ENCODE assay signal across 9 cellular contexts in the genomic region with DNA sequence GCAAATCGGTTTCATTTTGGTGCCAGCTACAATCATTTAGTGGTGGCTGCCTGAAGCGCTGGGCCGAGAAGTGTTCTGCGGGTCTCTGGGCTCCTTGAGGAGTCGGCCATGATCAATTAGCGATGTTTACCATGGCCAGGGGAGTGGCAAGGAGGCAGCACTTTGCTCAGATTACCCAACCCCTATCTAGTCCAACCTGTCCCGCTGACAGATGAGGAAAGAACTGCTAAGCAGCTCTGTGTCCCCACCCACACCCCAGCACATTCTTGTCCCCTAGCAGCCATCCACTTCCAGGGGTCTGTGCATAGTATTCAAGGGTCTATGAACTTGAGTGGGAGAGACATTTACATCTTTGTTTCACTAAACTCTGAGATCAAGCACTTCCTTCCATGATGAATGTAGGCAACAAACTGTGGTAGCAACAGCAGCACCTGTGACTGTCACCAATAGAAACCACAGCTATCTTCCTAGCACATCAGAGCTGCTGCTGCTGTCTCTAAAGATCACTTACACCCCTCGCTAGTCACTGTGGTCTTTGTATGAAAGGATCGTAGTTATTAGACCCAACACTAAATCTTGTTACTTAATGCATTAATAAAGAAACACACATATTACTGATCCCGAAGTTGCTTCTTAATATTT.
DNase-seq lines count a peak whose midpoint lies in the region; ATAC-seq and TF ChIP-seq lines count a peak whose summit lies in the region.
"Had no signal": no experiment of that assay in that cellular context is flagged by ENCODE, and none has a peak within 500 bp of the region (broad histone marks: within the 10 kb centered on the region; RNA-seq: fewer than 3 reads in every experiment).

No MANE protein-coding gene starts in this region.

- H3K4me3 Mint-ChIP-seq in central memory CD8-positive, alpha-beta T cell: peak overlapping the region; percentile 37
- no peak overlapping the region for H3K4me3 Mint-ChIP-seq in stimulated activated naive B cell treated with anti-CD40 and anti-IgM and Interleukin-4, amounts not matched to agents 10 μg/mL and 1 μg/mL and 100 μg/mL, for 72 hours
- no peak overlapping the region for H3K4me3 Mint-ChIP-seq in endothelial cell (ENCODE audit: unreplicated experiment)

- no peaks in the 10 kb centered on the region for H3K36me3 Mint-ChIP-seq in central memory CD8-positive, alpha-beta T cell (ENCODE audit: insufficient read depth)
- H3K36me3 Mint-ChIP-seq in stimulated activated naive B cell treated with anti-CD40 and anti-IgM and Interleukin-4, amounts not matched to agents 10 μg/mL and 1 μg/mL and 100 μg/mL, for 72 hours: no peaks in the 10 kb centered on the region
- no peaks in the 10 kb centered on the region for H3K36me3 Mint-ChIP-seq in endothelial cell (ENCODE audit: low read depth, unreplicated experiment)

- no peak for TF ChIP-seq CTCF in endothelial cell (IDR thresholded peaks at IDR 0.05; ENCODE audit: unreplicated experiment)

- H3K27ac Mint-ChIP-seq in central memory CD8-positive, alpha-beta T cell (ENCODE audit: low read depth): peak overlapping the region; percentile 80
- no peak overlapping the region for H3K27ac Mint-ChIP-seq in stimulated activated naive B cell treated with anti-CD40 and anti-IgM and Interleukin-4, amounts not matched to agents 10 μg/mL and 1 μg/mL and 100 μg/mL, for 72 hours
- no peak overlapping the region for H3K27ac Mint-ChIP-seq in endothelial cell (ENCODE audit: unreplicated experiment)

- no peaks in the 10 kb centered on the region for H3K27me3 Mint-ChIP-seq in central memory CD8-positive, alpha-beta T cell
- peaks cover 0 to 15% of the 10 kb centered on the region in 2 donors for H3K27me3 Mint-ChIP-seq in stimulated activated naive B cell treated with anti-CD40 and anti-IgM and Interleukin-4, amounts not matched to agents 10 μg/mL and 1 μg/mL and 100 μg/mL, for 72 hours
- no peaks in the 10 kb centered on the region for H3K27me3 Mint-ChIP-seq in endothelial cell (ENCODE audit: unreplicated experiment)

- peaks cover 18% of the 10 kb centered on the region for H3K4me1 Mint-ChIP-seq in central memory CD8-positive, alpha-beta T cell
- H3K4me1 Mint-ChIP-seq in stimulated activated naive B cell treated with anti-CD40 and anti-IgM and Interleukin-4, amounts not matched to agents 10 μg/mL and 1 μg/mL and 100 μg/mL, for 72 hours: peaks cover 1% of the 10 kb centered on the region in 2 donors
- H3K4me1 Mint-ChIP-seq in endothelial cell (ENCODE audit: unreplicated experiment): no peaks in the 10 kb centered on the region

- DNase-seq in activated T-cell treated with anti-CD3 and anti-CD28 coated beads for 24 hours (ENCODE audit: low read depth): peak; percentile 0
- DNase-seq in activated T-cell treated with anti-CD3 and anti-CD28 coated beads for 4 hours: no peak
- peak; percentile 4 for DNase-seq in activated CD4-positive, alpha-beta T cell treated with anti-CD3 and anti-CD28 coated beads, Interleukin-2, amount 50 U/mL, for 1 hour
- no peak for DNase-seq in central memory CD8-positive, alpha-beta T cell (ENCODE audit: low spot score in 2 of 2)
- no peak for DNase-seq in stimulated activated naive B cell treated with anti-CD40 and anti-IgM and Interleukin-4, amounts not matched to agents 10 μg/mL and 1 μg/mL and 100 μg/mL, for 72 hours
- DNase-seq in endothelial cell (ENCODE audit: low spot score): no peak
- no peak for DNase-seq in SW480 (ENCODE audit: low spot score)
- no peak for DNase-seq in NOMO-1 treated with DMSO at 0.1 percent for 48 hours (lab: John Stamatoyannopoulos, UW; ENCODE audit: unreplicated experiment)
- DNase-seq: activated CD8-positive, alpha-beta memory T cell treated with anti-CD3 and anti-CD28 coated beads, Interleukin-2, amount 50 U/mL, for 48 hours had no signal

- ATAC-seq in central memory CD8-positive, alpha-beta T cell (replicated peaks; ENCODE audit: extremely low read depth, poor library complexity, severe bottlenecking): peak; percentile 97
- ATAC-seq in stimulated activated naive B cell treated with anti-CD40 and anti-IgM and Interleukin-4, amounts not matched to agents 10 μg/mL and 1 μg/mL and 100 μg/mL, for 72 hours (replicated peaks): peak; percentile 43 to 50

- no peaks in the 10 kb centered on the region for H3K9me3 Mint-ChIP-seq in central memory CD8-positive, alpha-beta T cell
- H3K9me3 Mint-ChIP-seq in stimulated activated naive B cell treated with anti-CD40 and anti-IgM and Interleukin-4, amounts not matched to agents 10 μg/mL and 1 μg/mL and 100 μg/mL, for 72 hours: peaks cover 0 to 4% of the 10 kb centered on the region in 2 donors
- no peaks in the 10 kb centered on the region for H3K9me3 Mint-ChIP-seq in endothelial cell (ENCODE audit: unreplicated experiment)

Comparison
In these comparisons a context has a peak if more than half of its experiments do, and no peak if none do; other contexts are left out.
1. DNase-seq: peak in activated T-cell treated with anti-CD3 and anti-CD28 coated beads for 24 hours (single experiment) and activated CD4-positive, alpha-beta T cell treated with anti-CD3 and anti-CD28 coated beads, Interleukin-2, amount 50 U/mL, for 1 hour (single experiment); none in activated T-cell treated with anti-CD3 and anti-CD28 coated beads for 4 hours (single experiment), central memory CD8-positive, alpha-beta T cell (0 of 2), stimulated activated naive B cell treated with anti-CD40 and anti-IgM and Interleukin-4, amounts not matched to agents 10 μg/mL and 1 μg/mL and 100 μg/mL, for 72 hours (single experiment), endothelial cell (single experiment), SW480 (single experiment) and NOMO-1 treated with DMSO at 0.1 percent for 48 hours (single experiment).